ENCODE assay signal across 1 cellular context in genomic region chr17:1516403-1517161, GRCh38.
TF ChIP-seq lines count a peak whose summit lies in the region.

Gene INPP5K (minus strand): TSS chr17:1516612. CDS start chr17:1516499, 113 bp downstream.

TF ChIP-seq in GM12878, 131 proteins besides CTCF, POLR2A, EP300 and RAD21 (continued from another document):
- TF ChIP-seq MEF2A (IDR thresholded peaks at IDR 0.05; ENCODE audit: insufficient read depth, low read depth, low read length) (0 out of 2 replicates have a peak, but pooled peaks have one; percentile 36), BCL3 (IDR thresholded peaks at IDR 0.05; ENCODE audit: borderline replicate concordance, insufficient read depth, low read depth, low read length, poor library complexity, severe bottlenecking) (peak; percentile 85), MAX (IDR thresholded peaks at IDR 0.05; ENCODE audit: low read depth, low read length) (peak; percentile 16; the same call in 1 of the 2 replicates), YBX1 (IDR thresholded peaks at IDR 0.05) (no peak), NRF1 (conservative IDR thresholded peaks at IDR 0.05; ENCODE audit: low read depth, low read length) (peak; percentile 70), STAT1 (conservative IDR thresholded peaks at IDR 0.05) (peak; percentile 35; the same call in 1 of the 2 replicates), STAT3 (IDR thresholded peaks at IDR 0.05; ENCODE audit: low read depth, low read length) (no peak), YY1 (IDR thresholded peaks at IDR 0.05; ENCODE audit: low read depth, low read length) (peak; percentile 63; the same call in 1 of the 2 replicates), HDAC2 (IDR thresholded peaks at IDR 0.05) (no peak; the same call in 1 of the 2 replicates), CEBPB (IDR thresholded peaks at IDR 0.05; ENCODE audit: borderline replicate concordance in 1 of 2, low read depth in 2 of 2, low read length in 2 of 2) (no peak), ATF7 (IDR thresholded peaks at IDR 0.05; ENCODE audit: low read depth) (no peak), IRF4 (IDR thresholded peaks at IDR 0.05; ENCODE audit: low read depth, low read length) (no peak), SREBF1 (IDR thresholded peaks at IDR 0.05; ENCODE audit: low read length) (no peak), HCFC1 (IDR thresholded peaks at IDR 0.05; ENCODE audit: low read length) (peak; percentile 67), ZSCAN29 (IDR thresholded peaks at IDR 0.05) (no peak), SMAD5 (IDR thresholded peaks at IDR 0.05; ENCODE audit: low read depth) (peak; percentile 78; the same call in 1 of the 2 replicates), EZH2 (IDR thresholded peaks at IDR 0.05; ENCODE audit: borderline replicate concordance, control insufficient read depth, low read depth, low read length) (no peak), PAX8 (IDR thresholded peaks at IDR 0.05) (no peak), ZNF207 (IDR thresholded peaks at IDR 0.05; ENCODE audit: borderline replicate concordance) (no peak; the same call in 1 of the 2 replicates), DPF2 (IDR thresholded peaks at IDR 0.05) (peak; percentile 21), WRNIP1 (IDR thresholded peaks at IDR 0.05; ENCODE audit: borderline replicate concordance, low read depth, low read length) (no peak), SPI1 (IDR thresholded peaks at IDR 0.05; ENCODE audit: borderline replicate concordance, insufficient read depth, low read depth, low read length) (no peak), BRCA1 (IDR thresholded peaks at IDR 0.05; ENCODE audit: low read depth, low read length) (0 out of 2 replicates have a peak, but pooled peaks have one; percentile 19), NR2C1 (IDR thresholded peaks at IDR 0.05) (no peak; the same call in none of the 2 replicates), SREBF2 (IDR thresholded peaks at IDR 0.05; ENCODE audit: low read length) (peak; percentile 37; the same call in 1 of the 2 replicates), ATF2 (IDR thresholded peaks at IDR 0.05; ENCODE audit: low read length) (no peak), PML (IDR thresholded peaks at IDR 0.05; ENCODE audit: low read length) (peak; percentile 79), RB1 (IDR thresholded peaks at IDR 0.05; ENCODE audit: borderline replicate concordance) (no peak; the same call in 1 of the 2 replicates), SMAD1 (IDR thresholded peaks at IDR 0.05; ENCODE audit: low read depth, partially characterized antibody) (peak; percentile 41), TCF7 (IDR thresholded peaks at IDR 0.05; ENCODE audit: borderline replicate concordance) (no peak), MYC (IDR thresholded peaks at IDR 0.05; ENCODE audit: insufficient read depth, insufficient read length, insufficient replicate concordance, low read length, severe bottlenecking) (no peak), NFYA (IDR thresholded peaks at IDR 0.05; ENCODE audit: borderline replicate concordance, low read depth, low read length) (no peak), TAF1 (IDR thresholded peaks at IDR 0.05; ENCODE audit: borderline replicate concordance, low read depth, low read length) (peak; percentile 23; the same call in 1 of the 2 replicates), NFXL1 (IDR thresholded peaks at IDR 0.05; ENCODE audit: borderline replicate concordance) (no peak), PBX3 (IDR thresholded peaks at IDR 0.05; ENCODE audit: insufficient replicate concordance, low read depth, low read length) (peak; percentile 6), ZNF687 (IDR thresholded peaks at IDR 0.05) (peak; percentile 84), KDM1A (IDR thresholded peaks at IDR 0.05; ENCODE audit: borderline replicate concordance) (no peak)
- TF ChIP-seq, protein P1, sequence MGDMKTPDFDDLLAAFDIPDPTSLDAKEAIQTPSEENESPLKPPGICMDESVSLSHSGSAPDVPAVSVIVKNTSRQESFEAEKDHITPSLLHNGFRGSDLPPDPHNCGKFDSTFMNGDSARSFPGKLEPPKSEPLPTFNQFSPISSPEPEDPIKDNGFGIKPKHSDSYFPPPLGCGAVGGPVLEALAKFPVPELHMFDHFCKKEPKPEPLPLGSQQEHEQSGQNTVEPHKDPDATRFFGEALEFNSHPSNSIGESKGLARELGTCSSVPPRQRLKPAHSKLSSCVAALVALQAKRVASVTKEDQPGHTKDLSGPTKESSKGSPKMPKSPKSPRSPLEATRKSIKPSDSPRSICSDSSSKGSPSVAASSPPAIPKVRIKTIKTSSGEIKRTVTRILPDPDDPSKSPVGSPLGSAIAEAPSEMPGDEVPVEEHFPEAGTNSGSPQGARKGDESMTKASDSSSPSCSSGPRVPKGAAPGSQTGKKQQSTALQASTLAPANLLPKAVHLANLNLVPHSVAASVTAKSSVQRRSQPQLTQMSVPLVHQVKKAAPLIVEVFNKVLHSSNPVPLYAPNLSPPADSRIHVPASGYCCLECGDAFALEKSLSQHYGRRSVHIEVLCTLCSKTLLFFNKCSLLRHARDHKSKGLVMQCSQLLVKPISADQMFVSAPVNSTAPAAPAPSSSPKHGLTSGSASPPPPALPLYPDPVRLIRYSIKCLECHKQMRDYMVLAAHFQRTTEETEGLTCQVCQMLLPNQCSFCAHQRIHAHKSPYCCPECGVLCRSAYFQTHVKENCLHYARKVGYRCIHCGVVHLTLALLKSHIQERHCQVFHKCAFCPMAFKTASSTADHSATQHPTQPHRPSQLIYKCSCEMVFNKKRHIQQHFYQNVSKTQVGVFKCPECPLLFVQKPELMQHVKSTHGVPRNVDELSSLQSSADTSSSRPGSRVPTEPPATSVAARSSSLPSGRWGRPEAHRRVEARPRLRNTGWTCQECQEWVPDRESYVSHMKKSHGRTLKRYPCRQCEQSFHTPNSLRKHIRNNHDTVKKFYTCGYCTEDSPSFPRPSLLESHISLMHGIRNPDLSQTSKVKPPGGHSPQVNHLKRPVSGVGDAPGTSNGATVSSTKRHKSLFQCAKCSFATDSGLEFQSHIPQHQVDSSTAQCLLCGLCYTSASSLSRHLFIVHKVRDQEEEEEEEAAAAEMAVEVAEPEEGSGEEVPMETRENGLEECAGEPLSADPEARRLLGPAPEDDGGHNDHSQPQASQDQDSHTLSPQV (IDR thresholded peaks at IDR 0.05): no peak
- TF ChIP-seq, protein P2, sequence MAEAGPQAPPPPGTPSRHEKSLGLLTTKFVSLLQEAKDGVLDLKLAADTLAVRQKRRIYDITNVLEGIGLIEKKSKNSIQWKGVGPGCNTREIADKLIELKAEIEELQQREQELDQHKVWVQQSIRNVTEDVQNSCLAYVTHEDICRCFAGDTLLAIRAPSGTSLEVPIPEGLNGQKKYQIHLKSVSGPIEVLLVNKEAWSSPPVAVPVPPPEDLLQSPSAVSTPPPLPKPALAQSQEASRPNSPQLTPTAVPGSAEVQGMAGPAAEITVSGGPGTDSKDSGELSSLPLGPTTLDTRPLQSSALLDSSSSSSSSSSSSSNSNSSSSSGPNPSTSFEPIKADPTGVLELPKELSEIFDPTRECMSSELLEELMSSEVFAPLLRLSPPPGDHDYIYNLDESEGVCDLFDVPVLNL (IDR thresholded peaks at IDR 0.05; ENCODE audit: low read depth, low read length): 0 out of 2 replicates have a peak, but pooled peaks have one; percentile 15
- TF ChIP-seq, protein P3, sequence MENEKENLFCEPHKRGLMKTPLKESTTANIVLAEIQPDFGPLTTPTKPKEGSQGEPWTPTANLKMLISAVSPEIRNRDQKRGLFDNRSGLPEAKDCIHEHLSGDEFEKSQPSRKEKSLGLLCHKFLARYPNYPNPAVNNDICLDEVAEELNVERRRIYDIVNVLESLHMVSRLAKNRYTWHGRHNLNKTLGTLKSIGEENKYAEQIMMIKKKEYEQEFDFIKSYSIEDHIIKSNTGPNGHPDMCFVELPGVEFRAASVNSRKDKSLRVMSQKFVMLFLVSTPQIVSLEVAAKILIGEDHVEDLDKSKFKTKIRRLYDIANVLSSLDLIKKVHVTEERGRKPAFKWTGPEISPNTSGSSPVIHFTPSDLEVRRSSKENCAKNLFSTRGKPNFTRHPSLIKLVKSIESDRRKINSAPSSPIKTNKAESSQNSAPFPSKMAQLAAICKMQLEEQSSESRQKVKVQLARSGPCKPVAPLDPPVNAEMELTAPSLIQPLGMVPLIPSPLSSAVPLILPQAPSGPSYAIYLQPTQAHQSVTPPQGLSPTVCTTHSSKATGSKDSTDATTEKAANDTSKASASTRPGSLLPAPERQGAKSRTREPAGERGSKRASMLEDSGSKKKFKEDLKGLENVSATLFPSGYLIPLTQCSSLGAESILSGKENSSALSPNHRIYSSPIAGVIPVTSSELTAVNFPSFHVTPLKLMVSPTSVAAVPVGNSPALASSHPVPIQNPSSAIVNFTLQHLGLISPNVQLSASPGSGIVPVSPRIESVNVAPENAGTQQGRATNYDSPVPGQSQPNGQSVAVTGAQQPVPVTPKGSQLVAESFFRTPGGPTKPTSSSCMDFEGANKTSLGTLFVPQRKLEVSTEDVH (IDR thresholded peaks at IDR 0.05; ENCODE audit: low read depth, partially characterized antibody): peak; percentile 63
- TF ChIP-seq, protein P4, sequence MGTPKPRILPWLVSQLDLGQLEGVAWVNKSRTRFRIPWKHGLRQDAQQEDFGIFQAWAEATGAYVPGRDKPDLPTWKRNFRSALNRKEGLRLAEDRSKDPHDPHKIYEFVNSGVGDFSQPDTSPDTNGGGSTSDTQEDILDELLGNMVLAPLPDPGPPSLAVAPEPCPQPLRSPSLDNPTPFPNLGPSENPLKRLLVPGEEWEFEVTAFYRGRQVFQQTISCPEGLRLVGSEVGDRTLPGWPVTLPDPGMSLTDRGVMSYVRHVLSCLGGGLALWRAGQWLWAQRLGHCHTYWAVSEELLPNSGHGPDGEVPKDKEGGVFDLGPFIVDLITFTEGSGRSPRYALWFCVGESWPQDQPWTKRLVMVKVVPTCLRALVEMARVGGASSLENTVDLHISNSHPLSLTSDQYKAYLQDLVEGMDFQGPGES (IDR thresholded peaks at IDR 0.05): no peak
- TF ChIP-seq, protein P5, sequence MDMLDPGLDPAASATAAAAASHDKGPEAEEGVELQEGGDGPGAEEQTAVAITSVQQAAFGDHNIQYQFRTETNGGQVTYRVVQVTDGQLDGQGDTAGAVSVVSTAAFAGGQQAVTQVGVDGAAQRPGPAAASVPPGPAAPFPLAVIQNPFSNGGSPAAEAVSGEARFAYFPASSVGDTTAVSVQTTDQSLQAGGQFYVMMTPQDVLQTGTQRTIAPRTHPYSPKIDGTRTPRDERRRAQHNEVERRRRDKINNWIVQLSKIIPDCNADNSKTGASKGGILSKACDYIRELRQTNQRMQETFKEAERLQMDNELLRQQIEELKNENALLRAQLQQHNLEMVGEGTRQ (IDR thresholded peaks at IDR 0.05; ENCODE audit: borderline replicate concordance, low read depth, low read length): no peak
